In the genomic region with DNA sequence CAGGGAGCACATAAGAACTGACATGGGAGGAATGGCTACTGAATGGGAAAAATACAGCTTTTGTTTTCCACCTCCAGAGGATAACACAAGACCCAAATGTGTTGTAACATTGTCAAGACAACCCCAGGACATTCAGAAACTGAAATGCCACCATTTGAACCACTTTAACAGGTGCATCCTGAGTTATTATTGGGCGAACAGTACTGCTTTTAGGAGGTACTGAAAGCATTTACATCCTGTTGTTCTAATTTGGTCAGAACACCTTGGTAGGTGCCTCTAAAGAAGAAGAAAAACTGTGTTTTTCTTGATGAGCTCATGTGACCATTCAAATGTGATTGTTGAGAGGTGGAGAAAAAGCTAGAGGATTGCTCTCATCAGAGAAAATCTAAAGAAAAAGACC, we compare ENCODE assay signal across 14 cellular contexts. TPM values are rescaled to one million over a fixed set of nuclear protein-coding genes. Genes with fewer than 3 reads are reported as not detected.
DNase-seq lines count a peak whose midpoint lies in the region; ATAC-seq, FAIRE-seq and TF ChIP-seq lines count a peak whose summit lies in the region.
"Had no signal": no experiment of that assay in that cellular context is flagged by ENCODE, and none has a peak within 500 bp of the region (broad histone marks: within the 10 kb centered on the region; RNA-seq: fewer than 3 reads in every experiment).

No MANE protein-coding gene starts in this region.

- H3K4me3 ChIP-seq in KMS-11 (IDR thresholded peaks at IDR 0.05; ENCODE audit: insufficient read depth, low read depth, low read length) (no peak overlapping the region), psoas muscle (no peak overlapping the region), uterus (no peak overlapping the region), colonic mucosa (no peak overlapping the region)
- H3K4me3 ChIP-seq: suprapubic skin had no signal

- H3K27me3 ChIP-seq in KMS-11 (ENCODE audit: insufficient read depth, low read depth) (no peaks in the 10 kb centered on the region), psoas muscle (ENCODE audit: insufficient read depth in 3 of 3, low read length in 2 of 3) (no peaks in the 10 kb centered on the region), uterus (no peaks in the 10 kb centered on the region), colonic mucosa (no peaks in the 10 kb centered on the region)
- H3K27me3 ChIP-seq: suprapubic skin had no signal

- H3K9me3 ChIP-seq in psoas muscle (no peaks in the 10 kb centered on the region), uterus (no peaks in the 10 kb centered on the region), colonic mucosa (no peaks in the 10 kb centered on the region)
- H3K9me3 ChIP-seq: suprapubic skin had no signal

- H3K9ac ChIP-seq in KMS-11 (peak overlapping the region; percentile 33; the same call in 1 of the 2 replicates), colonic mucosa (ENCODE audit: low read depth in 2 of 2, low read length in 2 of 2) (no peak overlapping the region)

- WGBS in psoas muscle, 3 donors = 76 to 80% (median 77%) methylated on average over 1 of the region's 1 CpG

- H3K79me2 ChIP-seq in KMS-11 (ENCODE audit: insufficient read depth, low read depth) = peaks cover under 1% of the 10 kb centered on the region; the same call in 1 of the 2 replicates

- H3K36me3 ChIP-seq in KMS-11 (ENCODE audit: insufficient read depth) (no peaks in the 10 kb centered on the region), psoas muscle (ENCODE audit: insufficient read depth in 1 of 2, low read depth in 1 of 2) (no peaks in the 10 kb centered on the region), uterus (no peaks in the 10 kb centered on the region), colonic mucosa (no peaks in the 10 kb centered on the region)
- H3K36me3 ChIP-seq: suprapubic skin had no signal

- H3K4me1 ChIP-seq in KMS-11 (ENCODE audit: low read depth, poor library complexity, severe bottlenecking) (peaks cover 82% of the 10 kb centered on the region), psoas muscle (peaks cover 3% of the 10 kb centered on the region), uterus (no peaks in the 10 kb centered on the region), colonic mucosa (no peaks in the 10 kb centered on the region)
- H3K4me1 ChIP-seq: suprapubic skin had no signal

- FAIRE-seq in GM18507 (lab: Jason Lieb, UNC) = peak; percentile 45

- intact Hi-C loops in psoas muscle (cut with DNase I) = loop anchor here in 1 of 2 donors (10.0 kb wide), 1 partner anchor 148 kb away; a partner anchor contains a TSS
- intact Hi-C loops in uterus (cut with DNase I; ENCODE audit: low total_unique reads) = no loop called here
- intact Hi-C loops in colonic mucosa (cut with DNase I) = loop anchor here (10.0 kb wide), 1 partner anchor 192 kb away; a partner anchor contains a TSS

- TF ChIP-seq CTCF in KMS-11 (conservative IDR thresholded peaks at IDR 0.05; ENCODE audit: low read depth, low read length) = no peak
- TF ChIP-seq CTCF in psoas muscle (IDR thresholded peaks at IDR 0.05) = no peak
- TF ChIP-seq CTCF in uterus (IDR thresholded peaks at IDR 0.05) = no peak
- TF ChIP-seq CTCF in colonic mucosa (IDR thresholded peaks at IDR 0.05) = no peak

- in situ Hi-C loops in G401 (cut with HindIII; ENCODE audit: low sequenced_read_pairs) = no loop called here

- H3K27ac ChIP-seq in KMS-11 = peak overlapping the region; percentile 73
- H3K27ac ChIP-seq in psoas muscle = no peak overlapping the region
- no peak overlapping the region for H3K27ac ChIP-seq in uterus
- no peak overlapping the region for H3K27ac ChIP-seq in colonic mucosa
- H3K27ac ChIP-seq: suprapubic skin had no signal

- H3K4me2 ChIP-seq in KMS-11 = peak overlapping the region; percentile 51

- no peak for TF ChIP-seq POLR2A in uterus (IDR thresholded peaks at IDR 0.05)

- ATAC-seq in GM21360 (IDR thresholded peaks at IDR 0.05; ENCODE audit: unreplicated experiment) (peak; percentile 82), HG02973 (IDR thresholded peaks at IDR 0.05; ENCODE audit: unreplicated experiment) (peak; percentile 85), psoas muscle (no peak)
- ATAC-seq: activated T-helper 17 cell treated with anti-CD3 and anti-CD28 coated beads, Interleukin-2, amount 50 U/mL, for 72 hours; Panc1 had no signal

- peak overlapping the region; percentile 43; the same call in 1 of the 2 replicates for H2AFZ ChIP-seq in KMS-11 (ENCODE audit: low read depth)

- DNase-seq in GM18507 (ENCODE audit: extremely low spot score, insufficient read length, low read depth) (no peak), psoas muscle (no peak), G401 (ENCODE audit: low spot score) (no peak), uterus (no peak), colonic mucosa (no peak)
- DNase-seq: central memory CD4-positive, alpha-beta T cell; NCI-H2029 treated with DMSO at 0.1 percent for 48 hours; stimulated activated CD4-positive, alpha-beta T cell treated with anti-CD3 and anti-CD28 coated beads, Interleukin-2, amount 100 ng/mL, for 24 hours had no signal

- no peaks in the 10 kb centered on the region for H4K20me1 ChIP-seq in KMS-11 (ENCODE audit: insufficient read depth)

RNA-seq across cellular contexts. Expression of a gene that starts 6.4 kb away (rescaled TPM):
- total RNA-seq in psoas muscle = 10 to 100 TPM; 15.5 to 33.2 (median 23.4) TPM
- polyA plus RNA-seq in psoas muscle = 10 to 100 TPM; 22.0 to 50.2 (median 27.3) TPM
- 250 and 311 TPM in 2 replicates for total RNA-seq in G401 (2014; rRNA removed; shearing (Covaris generic))
- total RNA-seq in uterus = 100 to 1,000 TPM in 3 of 4 donors, 10 to 100 TPM in 1; 70.8 to 279 (median 104) TPM
- total RNA-seq in colonic mucosa = 100 to 1,000 TPM in 1 of 2 donors, 10 to 100 TPM in 1; 82.2 to 126 TPM

Comparison
In these comparisons a context has a peak if more than half of its experiments do, and no peak if none do; other contexts are left out.
1. ATAC-seq: peak in GM21360 (single experiment) and HG02973 (single experiment); none in psoas muscle (0 of 4).